In genomic region chr1:44717196-44717595, GRCh38 we compare ENCODE assay signal across 28 cellular contexts. TPM values are rescaled to one million over a fixed set of nuclear protein-coding genes. Genes with fewer than 3 reads are reported as not detected.
DNase-seq lines count a peak whose midpoint lies in the region; ATAC-seq, FAIRE-seq and TF ChIP-seq lines count a peak whose summit lies in the region.
"Had no signal": no experiment of that assay in that cellular context is flagged by ENCODE, and none has a peak within 500 bp of the region (broad histone marks: within the 10 kb centered on the region; RNA-seq: fewer than 3 reads in every experiment).

No MANE protein-coding gene starts in this region.

- H3K9me3 ChIP-seq in T-helper 17 cell (ENCODE audit: control insufficient read depth, low read length, poor library complexity, severe bottlenecking), result no peaks in the 10 kb centered on the region
- H3K9me3 ChIP-seq: gastroesophageal sphincter, suprapubic skin, vagina had no signal

- no peak for TF ChIP-seq CTCF in AG10803 (conservative IDR thresholded peaks at IDR 0.05; ENCODE audit: low read length)

- ATAC-seq in T-helper 17 cell (no peak), HG03354 (IDR thresholded peaks at IDR 0.05; ENCODE audit: poor library complexity, severe bottlenecking, unreplicated experiment) (no peak), GM19397 (IDR thresholded peaks at IDR 0.05; ENCODE audit: unreplicated experiment) (no peak)
- ATAC-seq: gastroesophageal sphincter, Right ventricle myocardium inferior, sciatic nerve had no signal

- peaks cover 47% of the 10 kb centered on the region for H3K4me1 Mint-ChIP-seq in T-helper 17 cell

- peak; percentile 37 for DNase-seq in AG10803 (ENCODE audit: low read depth)
- no peak for DNase-seq in GM19239 (ENCODE audit: insufficient read length, low spot score)
- DNase-seq in T-helper 17 cell, result no peak
- peak; percentile 58 for DNase-seq in kidney tubule cell (ENCODE audit: low spot score)
- DNase-seq in dedifferentiated amniotic fluid mesenchymal stem cell (ENCODE audit: extremely low spot score), result no peak
- DNase-seq in NCI-H1417 treated with DMSO at 0.1 percent for 48 hours (lab: John Stamatoyannopoulos, UW), result no peak
- DNase-seq: activated CD4-positive, alpha-beta T cell treated with anti-CD3 and anti-CD28 coated beads for 4 hours; activated CD8-positive, alpha-beta memory T cell treated with anti-CD3 and anti-CD28 coated beads, Interleukin-2, amount 50 U/mL, for 48 hours; amygdala; DMS79; H7; NCI-H1417; NCI-H2171 treated with DMSO at 0.1 percent for 48 hours; NCI-H526 treated with DMSO at 0.1 percent for 48 hours had no signal

- peak overlapping the region; percentile 47 for H3K27ac Mint-ChIP-seq in T-helper 17 cell
- H3K27ac Mint-ChIP-seq: memory B cell, nephron had no signal

- H3K4me3 ChIP-seq in AG10803 (ENCODE audit: low read length), result no peak overlapping the region
- H3K4me3 ChIP-seq: gastroesophageal sphincter, suprapubic skin, vagina had no signal

- no peaks in the 10 kb centered on the region for H3K27me3 Mint-ChIP-seq in T-helper 17 cell
- H3K27me3 Mint-ChIP-seq: memory B cell had no signal

- H3K4me3 Mint-ChIP-seq in T-helper 17 cell, result peak overlapping the region; percentile 31
- H3K4me3 Mint-ChIP-seq: memory B cell, nephron had no signal

- H3K36me3 Mint-ChIP-seq in T-helper 17 cell (ENCODE audit: low read depth), result no peaks in the 10 kb centered on the region
- H3K36me3 Mint-ChIP-seq: memory B cell had no signal

- peak; percentile 21 for FAIRE-seq in GM19239 (lab: Jason Lieb, UNC)
- FAIRE-seq: TTC549 had no signal

RNA-seq across cellular contexts. Expression of gene RNU5D-1, which starts 13.8 kb away (rescaled TPM):
- total RNA-seq in T-helper 17 cell, result not detected
- total RNA-seq: cardiac septum, dermis microvascular lymphatic vessel endothelial cell, gastroesophageal sphincter, H7, HT1080, kidney epithelial cell, Right ventricle myocardium inferior, sciatic nerve, suprapubic skin, vagina had no signal

RNA-seq across cellular contexts. Expression of gene KIF2C, which starts 22.4 kb away (rescaled TPM):
- 1 to 10 TPM; 1.4 to 1.7 TPM for total RNA-seq in T-helper 17 cell

RNA-seq across cellular contexts. Expression of gene ARMH1, which starts 42.7 kb away (rescaled TPM):
- 10 to 100 TPM; 53.0 to 56.8 TPM for total RNA-seq in T-helper 17 cell
- total RNA-seq: HT1080, vagina had no signal

RNA-seq across cellular contexts. Expression of gene TMEM53, which starts 42.9 kb away (rescaled TPM):
- 1 to 10 TPM; 2.6 to 2.8 TPM for total RNA-seq in T-helper 17 cell

RNA-seq across cellular contexts. Expression of gene RPS8, which starts 58.1 kb away (rescaled TPM):
- total RNA-seq in T-helper 17 cell, result 1,000 to 10,000 TPM; 2,841 to 3,014 TPM

Comparison
In these comparisons a context has a peak if more than half of its experiments do, and no peak if none do; other contexts are left out.
1. DNase-seq: peak in AG10803 (single experiment) and kidney tubule cell (single experiment); none in GM19239 (single experiment), T-helper 17 cell (0 of 3), dedifferentiated amniotic fluid mesenchymal stem cell (single experiment) and NCI-H1417 treated with DMSO at 0.1 percent for 48 hours (single experiment).